ENCODE assay signal across 18 cellular contexts in genomic region chr12:78418919-78419318, GRCh38.
A peak's percentile ranks its signal among the peaks of the same experiment; 100 is the strongest.
DNase-seq lines count a peak whose midpoint lies in the region; ATAC-seq, FAIRE-seq and TF ChIP-seq lines count a peak whose summit lies in the region.
"Had no signal": no experiment of that assay in that cellular context is flagged by ENCODE, and none has a peak within 500 bp of the region (broad histone marks: within the 10 kb centered on the region; RNA-seq: fewer than 3 reads in every experiment).

No MANE protein-coding gene starts in this region.

- H3K9me3 ChIP-seq in WERI-Rb-1 (ENCODE audit: severe bottlenecking), result no peaks in the 10 kb centered on the region
- H3K9me3 ChIP-seq: mucosa of descending colon, spleen had no signal

- in situ Hi-C loops in G401 (cut with HindIII; ENCODE audit: low sequenced_read_pairs), result no loop called here

- no peak for FAIRE-seq in HTR-8/SVneo (lab: Jason Lieb, UNC)
- FAIRE-seq: colon, keratinocyte had no signal

- no peak overlapping the region for H3K27ac ChIP-seq in WERI-Rb-1
- H3K27ac ChIP-seq: KMS-11, spleen had no signal

- ATAC-seq in GM19351 (IDR thresholded peaks at IDR 0.05; ENCODE audit: unreplicated experiment) (peak; percentile 80), HG03565 (IDR thresholded peaks at IDR 0.05; ENCODE audit: unreplicated experiment) (peak; percentile 73)
- ATAC-seq: mucosa of descending colon had no signal

- H3K36me3 ChIP-seq in WERI-Rb-1, result no peaks in the 10 kb centered on the region
- H3K36me3 ChIP-seq: spleen had no signal

- H3K4me3 ChIP-seq in WERI-Rb-1 (ENCODE audit: low read depth, low read length), result no peak overlapping the region
- H3K4me3 ChIP-seq: mucosa of descending colon, spleen had no signal

- no peak for TF ChIP-seq CTCF in WERI-Rb-1 (IDR thresholded peaks at IDR 0.05; ENCODE audit: low read depth, low read length)
- TF ChIP-seq CTCF in GM20000 (IDR thresholded peaks at IDR 0.05; ENCODE audit: extremely low read depth, missing control alignments), result no peak

- peak; percentile 64 for DNase-seq in G401 (ENCODE audit: low spot score)
- DNase-seq in SKM-1 (lab: John Stamatoyannopoulos, UW; ENCODE audit: unreplicated experiment), result peak; percentile 9
- DNase-seq in germinal center (ENCODE audit: low spot score), result no peak
- no peak for DNase-seq in WERI-Rb-1
- no peak for DNase-seq in GM20000 (ENCODE audit: low spot score)
- no peak for DNase-seq in HTR-8/SVneo (ENCODE audit: insufficient read length, low spot score)
- DNase-seq: amniotic stem cell, mucosa of descending colon, NCI-H1694 treated with DMSO at 0.1 percent for 48 hours, NCI-H774, SIG-M5, spleen, T1000 had no signal

- no peaks in the 10 kb centered on the region for H3K27me3 ChIP-seq in WERI-Rb-1 (ENCODE audit: insufficient read depth, low read depth, severe bottlenecking)
- H3K27me3 ChIP-seq: spleen had no signal

Comparison
In these comparisons a context has a peak if more than half of its experiments do, and no peak if none do; other contexts are left out.
1. DNase-seq: peak in G401 (single experiment) and SKM-1 (single experiment); none in germinal center (single experiment), WERI-Rb-1 (single experiment), GM20000 (single experiment) and HTR-8/SVneo (single experiment).